11 cellular contexts compared by ENCODE assay signal in the genomic region with DNA sequence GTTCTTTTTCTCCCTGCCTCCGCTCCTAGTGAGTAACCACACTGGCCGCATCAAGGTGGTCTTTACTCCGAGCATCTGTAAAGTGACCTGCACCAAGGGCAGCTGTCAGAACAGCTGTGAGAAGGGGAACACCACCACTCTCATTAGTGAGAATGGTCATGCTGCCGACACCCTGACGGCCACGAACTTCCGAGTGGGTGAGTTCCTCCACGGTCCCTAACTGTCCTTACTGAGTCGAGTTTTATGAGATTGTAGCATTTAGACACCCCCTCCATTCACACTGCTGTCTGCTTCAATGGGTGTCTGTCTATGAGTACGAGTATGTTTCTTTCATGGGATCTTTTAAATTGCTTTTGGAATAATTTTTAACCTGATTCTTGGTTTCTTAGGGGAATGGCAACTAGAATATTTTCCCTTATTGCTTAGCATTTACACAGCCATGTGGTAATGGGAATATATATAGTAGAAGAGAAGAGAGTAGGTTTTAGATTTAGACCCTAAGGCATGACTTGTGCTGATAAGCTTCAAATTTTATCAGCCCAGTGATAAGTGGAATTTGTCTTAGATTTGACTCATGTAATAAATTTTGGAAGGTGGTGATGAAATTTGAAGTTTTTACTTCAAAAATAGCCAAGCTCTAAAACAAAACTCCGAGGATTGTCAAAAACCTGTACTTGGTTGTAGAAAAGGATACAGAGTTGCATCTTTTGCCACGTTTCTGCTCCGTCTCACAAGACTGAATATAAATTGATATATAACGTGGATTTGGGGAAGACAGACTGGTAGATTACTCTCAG.
DNase-seq lines count a peak whose midpoint lies in the region; ATAC-seq and TF ChIP-seq lines count a peak whose summit lies in the region.
"Had no signal": no experiment of that assay in that cellular context is flagged by ENCODE, and none has a peak within 500 bp of the region (broad histone marks: within the 10 kb centered on the region; RNA-seq: fewer than 3 reads in every experiment).

No MANE protein-coding gene starts in this region.

- DNase-seq in EH (ENCODE audit: low read depth) (peak; percentile 27), cardiac muscle cell (ENCODE audit: low read depth in 1 of 2, low spot score in 1 of 2) (peak in 1 of 2 donors; percentile 56), retinal pigment epithelial cell (ENCODE audit: low read depth) (no peak), NCI-H526 treated with DMSO at 0.1 percent for 48 hours (lab: John Stamatoyannopoulos, UW) (no peak), immature natural killer cell (no peak)
- no peak for DNase-seq in activated CD4-positive, alpha-beta memory T cell treated with anti-CD3 and anti-CD28 coated beads, Interleukin-2, amount 10 ng/mL, durations not matched to agents 7 days and 5 days
- DNase-seq: COR-L47, small intestine, T-helper 1 cell had no signal

- H3K4me1 Mint-ChIP-seq in activated CD4-positive, alpha-beta memory T cell treated with anti-CD3 and anti-CD28 coated beads, Interleukin-2, amount 10 ng/mL, durations not matched to agents 7 days and 5 days: peaks cover 3% of the 10 kb centered on the region
- H3K4me1 Mint-ChIP-seq in immature natural killer cell: no peaks in the 10 kb centered on the region

- H3K36me3 ChIP-seq in cardiac muscle cell: peaks cover 6% of the 10 kb centered on the region

- no peaks in the 10 kb centered on the region for H3K27me3 ChIP-seq in cardiac muscle cell

- no peak for ATAC-seq in GM19452 (IDR thresholded peaks at IDR 0.05; ENCODE audit: unreplicated experiment)

- H3K27ac ChIP-seq in cardiac muscle cell: peak overlapping the region; percentile 76

- no peak for TF ChIP-seq CTCF in WI38 (IDR thresholded peaks at IDR 0.05; ENCODE audit: low read depth, low read length)
- TF ChIP-seq CTCF in cardiac muscle cell (IDR thresholded peaks at IDR 0.05; ENCODE audit: low read depth, low read length): no peak
- TF ChIP-seq CTCF in retinal pigment epithelial cell (conservative IDR thresholded peaks at IDR 0.05; ENCODE audit: low read depth, low read length): no peak

- peak overlapping the region; percentile 81 for H3K4me3 ChIP-seq in WI38 (ENCODE audit: low read depth, low read length)
- no peak overlapping the region for H3K4me3 ChIP-seq in cardiac muscle cell
- H3K4me3 ChIP-seq in retinal pigment epithelial cell (ENCODE audit: low read length): peak overlapping the region; percentile 29

- POLR2A ChIA-PET in activated CD4-positive, alpha-beta memory T cell treated with anti-CD3 and anti-CD28 coated beads, Interleukin-2, amount 10 ng/mL, durations not matched to agents 7 days and 5 days (lab: Charles Lee): no interaction called here

- H3K27ac Mint-ChIP-seq in activated CD4-positive, alpha-beta memory T cell treated with anti-CD3 and anti-CD28 coated beads, Interleukin-2, amount 10 ng/mL, durations not matched to agents 7 days and 5 days: no peak overlapping the region
- H3K27ac Mint-ChIP-seq in immature natural killer cell: peak overlapping the region in 1 of 6 donors; percentile 16

- no peak overlapping the region for H3K4me3 Mint-ChIP-seq in activated CD4-positive, alpha-beta memory T cell treated with anti-CD3 and anti-CD28 coated beads, Interleukin-2, amount 10 ng/mL, durations not matched to agents 7 days and 5 days
- H3K4me3 Mint-ChIP-seq in immature natural killer cell: no peak overlapping the region

- peaks cover 41% of the 10 kb centered on the region for H3K4me1 ChIP-seq in cardiac muscle cell (ENCODE audit: low read depth)

- no peaks in the 10 kb centered on the region for H3K9me3 ChIP-seq in cardiac muscle cell (ENCODE audit: low read depth)

- no peaks in the 10 kb centered on the region for H3K9me3 Mint-ChIP-seq in activated CD4-positive, alpha-beta memory T cell treated with anti-CD3 and anti-CD28 coated beads, Interleukin-2, amount 10 ng/mL, durations not matched to agents 7 days and 5 days
- no peaks in the 10 kb centered on the region for H3K9me3 Mint-ChIP-seq in immature natural killer cell

- peaks cover 24% of the 10 kb centered on the region for H3K27me3 Mint-ChIP-seq in activated CD4-positive, alpha-beta memory T cell treated with anti-CD3 and anti-CD28 coated beads, Interleukin-2, amount 10 ng/mL, durations not matched to agents 7 days and 5 days
- peaks cover 0 to 4% (median 0%) of the 10 kb centered on the region in 3 donors for H3K27me3 Mint-ChIP-seq in immature natural killer cell (ENCODE audit: low read depth in 3 of 3)

- CTCF ChIA-PET in activated CD4-positive, alpha-beta memory T cell treated with anti-CD3 and anti-CD28 coated beads, Interleukin-2, amount 10 ng/mL, durations not matched to agents 7 days and 5 days (lab: Charles Lee): no interaction called here

- H3K36me3 Mint-ChIP-seq in activated CD4-positive, alpha-beta memory T cell treated with anti-CD3 and anti-CD28 coated beads, Interleukin-2, amount 10 ng/mL, durations not matched to agents 7 days and 5 days (ENCODE audit: low read depth): no peaks in the 10 kb centered on the region
- H3K36me3 Mint-ChIP-seq in immature natural killer cell: no peaks in the 10 kb centered on the region
